8 cellular contexts compared by ENCODE assay signal in genomic region chr3:138329127-138329983, GRCh38. TPM values are rescaled to one million over a fixed set of nuclear protein-coding genes. Genes with fewer than 3 reads are reported as not detected.
DNase-seq lines count a peak whose midpoint lies in the region; ATAC-seq and FAIRE-seq lines count a peak whose summit lies in the region.

TSS of gene NME9 (minus strand) at chr3:138329851. CDS start at chr3:138329335, 516 bp downstream.

- peak; percentile 81 for ATAC-seq in GM18867 (IDR thresholded peaks at IDR 0.05; ENCODE audit: unreplicated experiment)
- peak; percentile 69 for ATAC-seq in HG03135 (IDR thresholded peaks at IDR 0.05; ENCODE audit: unreplicated experiment)

- FAIRE-seq in islet of Langerhans (lab: Jason Lieb, UNC), result peak; percentile 80

- DNase-seq in A172 (ENCODE audit: low spot score), result peak; percentile 76
- DNase-seq in NCI-H2227 treated with DMSO at 0.1 percent for 48 hours (lab: John Stamatoyannopoulos, UW), result peak; percentile 39
- DNase-seq in activated CD4-positive, CD25-positive, alpha-beta regulatory T cell treated with anti-CD3 and anti-CD28 coated beads, Interleukin-2, amount 50 U/mL, for 16 hours (ENCODE audit: low read depth, low spot score), result peak; percentile 60
- DNase-seq in cerebellar cortex (ENCODE audit: low spot score), result peak; percentile 97
- peak; percentile 73 to 83 for DNase-seq in stimulated activated CD4-positive, alpha-beta T cell treated with anti-CD3 and anti-CD28 coated beads, Interleukin-12 subunit alpha, Interleukin-12 subunit beta, amount 100 ng/mL, for 24 hours (ENCODE audit: low read depth in 2 of 2)

RNA-seq across cellular contexts. Expression of gene NME9, which starts in this region (rescaled TPM):
- total RNA-seq in A172 (2014; rRNA removed; shearing (Covaris generic)), result not detected in 2 replicates

Comparison
In these comparisons a context has a peak if more than half of its experiments do, and no peak if none do; other contexts are left out.
1. Peak in every context shown above with its lines: DNase-seq and ATAC-seq.
2. Peak in DNase-seq in A172; RNA of the gene not detected or under 1 TPM.
3. DNase-seq: peak in every context shown above with its lines; median percentile 97 in cerebellar cortex; 78 in stimulated activated CD4-positive, alpha-beta T cell treated with anti-CD3 and anti-CD28 coated beads, Interleukin-12 subunit alpha, Interleukin-12 subunit beta, amount 100 ng/mL, for 24 hours; 76 in A172; 60 in activated CD4-positive, CD25-positive, alpha-beta regulatory T cell treated with anti-CD3 and anti-CD28 coated beads, Interleukin-2, amount 50 U/mL, for 16 hours; 39 in NCI-H2227 treated with DMSO at 0.1 percent for 48 hours.